In the genomic region with DNA sequence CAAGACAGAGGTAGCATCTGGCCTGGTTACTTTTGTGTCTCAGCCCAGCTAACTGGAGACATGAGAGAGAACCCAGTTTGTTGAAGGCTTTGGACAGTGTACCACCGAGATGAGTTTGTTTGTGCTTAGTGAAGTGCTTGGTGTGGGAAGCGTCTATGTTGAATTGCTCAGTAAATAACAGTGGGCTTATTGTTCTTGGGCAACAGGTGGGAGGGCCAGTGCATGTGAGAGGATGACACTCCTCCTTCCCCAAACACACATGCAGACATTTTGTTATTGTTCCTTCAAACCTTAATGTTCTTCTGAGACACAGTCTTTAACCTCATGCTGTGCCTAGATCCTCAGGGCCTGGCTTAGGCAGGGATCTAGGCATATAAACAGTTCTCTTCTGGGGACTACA, we compare ENCODE assay signal across 10 cellular contexts. TPM values are rescaled to one million over a fixed set of nuclear protein-coding genes. Genes with fewer than 3 reads are reported as not detected.
DNase-seq lines count a peak whose midpoint lies in the region; ATAC-seq, FAIRE-seq and TF ChIP-seq lines count a peak whose summit lies in the region.
"Had no signal": no experiment of that assay in that cellular context is flagged by ENCODE, and none has a peak within 500 bp of the region (broad histone marks: within the 10 kb centered on the region; RNA-seq: fewer than 3 reads in every experiment).

No MANE protein-coding gene starts in this region.

- no peak overlapping the region for H3K4me3 Mint-ChIP-seq in type B pancreatic cell

- H3K27ac ChIP-seq in PC-9 (peak overlapping the region; percentile 39; the same call in 1 of the 2 replicates), endothelial cell of umbilical vein (ENCODE audit: insufficient read depth, low read depth, low read length) (peak overlapping the region; percentile 89), skin epidermis (peak overlapping the region in 13 of 21 experiments; percentile 24 to 84 (median 71)), SK-N-SH (ENCODE audit: low read depth in 2 of 2, low read length in 1 of 2) (peak overlapping the region in 1 of 2 experiments; percentile 75; a peak in 2 of 4 replicates)

- TF ChIP-seq CTCF in PC-9 (conservative IDR thresholded peaks at IDR 0.05) (no peak), endothelial cell of umbilical vein (IDR thresholded peaks at IDR 0.05; ENCODE audit: extremely low read depth in 1 of 2, insufficient read depth in 1 of 2, low read depth in 1 of 2, low read length in 2 of 2) (no peak), SK-N-SH (IDR thresholded peaks at IDR 0.05) (no peak), type B pancreatic cell (conservative IDR thresholded peaks at IDR 0.05) (no peak)

- POLR2A ChIA-PET in PC-9 (lab: Charles Lee; ENCODE audit: unreplicated experiment) (no interaction called here), endothelial cell of umbilical vein (lab: Charles Lee) (interaction anchor here (1.0 to 1.9 kb wide), 5 partner anchors 9 to 105 kb away, joined by 3 to 8 read pairs (median 7); no protein-coding TSS in a partner anchor), SK-N-SH (lab: Yijun Ruan, JAX) (no interaction called here)

- H3K9me2 ChIP-seq in PC-9 (ENCODE audit: insufficient read depth) (no peaks in the 10 kb centered on the region), SK-N-SH (no peaks in the 10 kb centered on the region)

- FAIRE-seq in endothelial cell of umbilical vein (lab: Jason Lieb, UNC) = peak; percentile 57
- FAIRE-seq: TTC549 had no signal

- TF ChIP-seq RAD21 in SK-N-SH (IDR thresholded peaks at IDR 0.05; ENCODE audit: low read length) = no peak

- H3K9me3 Mint-ChIP-seq in type B pancreatic cell = peaks cover 6% of the 10 kb centered on the region

- H3K27me3 ChIP-seq in PC-9 (ENCODE audit: insufficient read depth, low read depth) = no peaks in the 10 kb centered on the region
- no peaks in the 10 kb centered on the region for H3K27me3 ChIP-seq in endothelial cell of umbilical vein (ENCODE audit: control insufficient read depth in 2 of 2, insufficient read depth in 2 of 2, low read length in 2 of 2)
- no peaks in the 10 kb centered on the region for H3K27me3 ChIP-seq in SK-N-SH (ENCODE audit: insufficient read depth)

- H3K9me3 ChIP-seq in PC-9 (ENCODE audit: insufficient read depth, low read depth) (no peaks in the 10 kb centered on the region), endothelial cell of umbilical vein (replicated peaks; ENCODE audit: control insufficient read depth, insufficient read depth, low read length) (no peaks in the 10 kb centered on the region), SK-N-SH (no peaks in the 10 kb centered on the region)

- H4K20me1 ChIP-seq in PC-9 (ENCODE audit: insufficient read depth) (no peaks in the 10 kb centered on the region), endothelial cell of umbilical vein (replicated peaks; ENCODE audit: control insufficient read depth, extremely low read depth, insufficient read depth, low read length) (peaks cover 2% of the 10 kb centered on the region), SK-N-SH (ENCODE audit: insufficient read depth) (peaks cover 95% of the 10 kb centered on the region)

- no peaks in the 10 kb centered on the region for H3K9me1 ChIP-seq in endothelial cell of umbilical vein (replicated peaks; ENCODE audit: control insufficient read depth, extremely low read depth, insufficient read depth, low read length)

- H3K4me2 ChIP-seq in PC-9 (no peak overlapping the region), endothelial cell of umbilical vein (ENCODE audit: insufficient read depth, low read length) (peak overlapping the region; percentile 29), SK-N-SH (no peak overlapping the region)

- no peak overlapping the region for H3K27ac Mint-ChIP-seq in type B pancreatic cell

- no peaks in the 10 kb centered on the region for H3K4me1 Mint-ChIP-seq in type B pancreatic cell (ENCODE audit: unreplicated experiment)

- H3K27me3 Mint-ChIP-seq in type B pancreatic cell = no peaks in the 10 kb centered on the region

- intact Hi-C loops in PC-9 (cut with micrococcal nuclease; ENCODE audit: unreplicated experiment) (loop anchor here (10.0 kb wide), 1 partner anchor 112 kb away; no protein-coding TSS in a partner anchor), endothelial cell of umbilical vein (cut with micrococcal nuclease) (loop anchor here (2.0 kb wide), 1 partner anchor 62 kb away; no protein-coding TSS in a partner anchor)

- H3F3A ChIP-seq in PC-9 (ENCODE audit: insufficient read depth, low read depth) (no peaks in the 10 kb centered on the region; the same call in 1 of the 2 replicates), SK-N-SH (replicated peaks; ENCODE audit: insufficient read depth) (peaks cover 9% of the 10 kb centered on the region)

- CTCF ChIA-PET in PC-9 (lab: Charles Lee) (no interaction called here), endothelial cell of umbilical vein (lab: Charles Lee) (interaction anchor here (1.2 kb wide), 1 partner anchor 105 kb away, joined by 7 read pairs; no protein-coding TSS in a partner anchor), SK-N-SH (lab: Yijun Ruan, JAX) (no interaction called here)

- H3K79me2 ChIP-seq in PC-9 (ENCODE audit: low read depth) = peaks cover 30% of the 10 kb centered on the region; the same call in 1 of the 2 replicates
- H3K79me2 ChIP-seq in endothelial cell of umbilical vein (ENCODE audit: control insufficient read depth, insufficient read depth, low read length) = peaks cover 94% of the 10 kb centered on the region
- H3K79me2 ChIP-seq in SK-N-SH (ENCODE audit: insufficient read depth) = peaks cover 96% of the 10 kb centered on the region

- peak overlapping the region; percentile 44 for H3K9ac ChIP-seq in endothelial cell of umbilical vein (replicated peaks; ENCODE audit: extremely low read depth, insufficient read depth, low read length)
- H3K9ac ChIP-seq in SK-N-SH = no peak overlapping the region

- no peak for DNase-seq in PC-9
- no peak for DNase-seq in endothelial cell of umbilical vein (ENCODE audit: low read depth, low spot score)
- DNase-seq in SK-N-SH = no peak
- DNase-seq in NCI-H526 (lab: John Stamatoyannopoulos, UW) = no peak
- DNase-seq in NOMO-1 (lab: John Stamatoyannopoulos, UW; ENCODE audit: unreplicated experiment in 2 of 2) = no peak
- DNase-seq in type B pancreatic cell (ENCODE audit: extremely low spot score, unreplicated experiment) = no peak
- DNase-seq: NCI-H2171 treated with DMSO at 0.1 percent for 48 hours had no signal

- TF ChIP-seq POLR2A in endothelial cell of umbilical vein (IDR thresholded peaks at IDR 0.05; ENCODE audit: low read depth, low read length) = no peak

- ATAC-seq in GM18870 (IDR thresholded peaks at IDR 0.05; ENCODE audit: unreplicated experiment) = peak; percentile 1

- WGBS in SK-N-SH (ENCODE audit: low lambda C conversion rate) = 66% methylated on average over 2 of the region's 2 CpGs

- BruUV-seq in PC-9 (replicated peaks; lab: Mats Ljungman, UMichigan) (no TSS peak), endothelial cell of umbilical vein (replicated peaks; lab: Mats Ljungman, UMichigan) (no TSS peak)

- H3K4me3 ChIP-seq in PC-9 (no peak overlapping the region), endothelial cell of umbilical vein (replicated peaks in 1 of 3; ENCODE audit: insufficient read depth in 1 of 3, low read depth in 1 of 3, low read length in 3 of 3) (no peak overlapping the region), skin epidermis (no peak overlapping the region), SK-N-SH (ENCODE audit: low read depth in 2 of 2, low read length in 1 of 2) (no peak overlapping the region)

- H3K36me3 Mint-ChIP-seq in type B pancreatic cell = no peaks in the 10 kb centered on the region

- no peak overlapping the region for H2AFZ ChIP-seq in PC-9
- no peak overlapping the region for H2AFZ ChIP-seq in endothelial cell of umbilical vein (ENCODE audit: low read depth, low read length)
- no peak overlapping the region for H2AFZ ChIP-seq in SK-N-SH (ENCODE audit: low read depth)

- dilution Hi-C loops in endothelial cell of umbilical vein (cut with MboI; ENCODE audit: extremely low pct_ligation_motif_present, low sequenced_read_pairs) = no loop called here

- H3K4me1 ChIP-seq in PC-9 (replicated peaks; ENCODE audit: insufficient read depth) (peaks cover 21% of the 10 kb centered on the region), endothelial cell of umbilical vein (ENCODE audit: control insufficient read depth, extremely low read depth, insufficient read depth, low read length) (peaks cover 58% of the 10 kb centered on the region), SK-N-SH (ENCODE audit: control insufficient read depth in 1 of 2, insufficient read depth in 2 of 2, low read depth in 1 of 2, low read length in 1 of 2) (peaks cover 0 to 12% of the 10 kb centered on the region in 2 experiments; a peak in 2 of 4 replicates)

- H3K36me3 ChIP-seq in PC-9 (ENCODE audit: low read depth) = no peaks in the 10 kb centered on the region
- H3K36me3 ChIP-seq in endothelial cell of umbilical vein (ENCODE audit: control insufficient read depth in 2 of 2, extremely low read depth in 1 of 2, insufficient read depth in 2 of 2, low read length in 2 of 2) = peaks cover 0 to 2% of the 10 kb centered on the region in 2 experiments
- peaks cover 0 to 4% of the 10 kb centered on the region in 2 experiments for H3K36me3 ChIP-seq in SK-N-SH (replicated peaks in 1 of 2; ENCODE audit: control insufficient read depth in 1 of 2, insufficient read depth in 2 of 2, low read length in 1 of 2)

- no peak for TF ChIP-seq EP300 in SK-N-SH (IDR thresholded peaks at IDR 0.05; ENCODE audit: borderline replicate concordance in 1 of 2, low read depth in 1 of 2, low read length in 1 of 2)

TF ChIP-seq in endothelial cell of umbilical vein, 7 proteins besides CTCF, POLR2A, EP300 and RAD21 (continues in another document):
- TF ChIP-seq GATA2 (IDR thresholded peaks at IDR 0.05; ENCODE audit: insufficient read depth, insufficient read length, low read depth, low read length) = no peak

TF ChIP-seq in SK-N-SH, 30 proteins besides CTCF, POLR2A, EP300 and RAD21 (continues in another document):
- TF ChIP-seq YY1 (IDR thresholded peaks at IDR 0.05; ENCODE audit: low read depth) (no peak), NFIC (IDR thresholded peaks at IDR 0.05; ENCODE audit: borderline replicate concordance) (no peak)

RNA-seq across cellular contexts. Expression of gene MSN, which starts 39.7 kb away (rescaled TPM):
- total RNA-seq in PC-9 (2021) (177 and 235 TPM in 2 replicates), endothelial cell of umbilical vein (635 and 658 TPM in 2 replicates), type B pancreatic cell (ENCODE audit: low replicate concordance) (16.7 and 80.7 TPM in 2 replicates)
- polyA plus RNA-seq in endothelial cell of umbilical vein (511 and 528 TPM in 2 replicates), SK-N-SH (2012; rRNA removed) (189 and 226 TPM in 2 replicates)
- polyA plus RNA-seq in endothelial cell of umbilical vein (2011; cell fraction: cytosol; rRNA removed) = 475 and 549 TPM in 2 replicates
- polyA plus RNA-seq in endothelial cell of umbilical vein (2011; cell fraction: nucleus; rRNA removed) = 738 and 769 TPM in 2 replicates
- 862 and 934 TPM in 2 replicates for polyA plus RNA-seq in endothelial cell of umbilical vein (2012)
- 709 and 797 TPM in 2 replicates for polyA minus RNA-seq in endothelial cell of umbilical vein
- 123 TPM for polyA minus RNA-seq in endothelial cell of umbilical vein (2011; cell fraction: cytosol; rRNA and poly(A)+ RNA removed)
- 296 and 346 TPM in 2 replicates for polyA minus RNA-seq in endothelial cell of umbilical vein (2011; cell fraction: nucleus; rRNA and poly(A)+ RNA removed)
- polyA plus RNA-seq in SK-N-SH (2012; cell fraction: cytosol; rRNA removed) = 139 and 159 TPM in 2 replicates
- 133 and 207 TPM in 2 replicates for polyA plus RNA-seq in SK-N-SH (2012; cell fraction: nucleus; rRNA removed)
